In the genomic region with DNA sequence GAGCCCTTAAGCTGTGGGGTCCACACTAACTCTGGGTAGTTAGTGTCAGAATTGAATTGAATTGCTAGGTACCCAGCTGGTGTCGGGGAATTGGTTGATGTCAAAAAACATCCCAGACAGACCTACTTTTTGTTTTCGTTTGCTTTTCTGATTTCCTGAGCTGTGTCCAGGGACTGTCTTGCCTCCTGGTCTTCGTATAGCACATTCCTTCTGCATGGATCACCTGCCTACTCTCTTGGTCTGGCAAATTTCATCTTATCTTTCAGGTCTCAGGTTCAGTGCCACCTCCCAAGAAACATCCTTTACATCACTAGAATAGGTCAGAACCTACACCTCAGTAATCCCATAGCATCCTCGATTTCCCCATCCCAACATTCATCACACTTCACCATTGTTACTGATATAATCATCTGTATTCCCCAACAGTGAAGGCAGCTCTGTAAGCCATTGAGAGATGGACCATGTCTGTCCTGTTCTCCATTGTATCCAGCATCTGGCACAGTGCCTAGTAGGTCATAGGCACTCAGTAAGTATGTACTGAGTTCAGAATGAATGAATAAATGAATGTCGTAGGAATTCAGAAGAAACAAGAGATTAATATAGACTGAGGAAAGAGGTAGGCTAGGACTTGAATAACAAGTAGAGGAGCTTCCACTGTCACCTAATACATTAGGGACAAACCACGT, we compare ENCODE assay signal across 19 cellular contexts.
A peak's percentile ranks its signal among the peaks of the same experiment; 100 is the strongest.
DNase-seq lines count a peak whose midpoint lies in the region; ATAC-seq, FAIRE-seq and TF ChIP-seq lines count a peak whose summit lies in the region.
"Had no signal": no experiment of that assay in that cellular context is flagged by ENCODE, and none has a peak within 500 bp of the region (broad histone marks: within the 10 kb centered on the region; RNA-seq: fewer than 3 reads in every experiment).

No MANE protein-coding gene starts in this region.

- H3K9me1 ChIP-seq in K562 (ENCODE audit: control insufficient read depth, insufficient read depth, low read length) = no peaks in the 10 kb centered on the region

- no peak overlapping the region for H3K4me3 Mint-ChIP-seq in CD8-positive, alpha-beta memory T cell

- H4K20me1 ChIP-seq in K562 (replicated peaks; ENCODE audit: control insufficient read depth, insufficient read depth, low read length) = no peaks in the 10 kb centered on the region

- H2AK5ac ChIP-seq in trophoblast cell (ENCODE audit: low read length) = no peak overlapping the region

- H3K27ac ChIP-seq in K562 (ENCODE audit: extremely low read depth, low read depth, low read length) = no peak overlapping the region
- peak overlapping the region; percentile 19 for H3K27ac ChIP-seq in trophoblast cell (ENCODE audit: low read depth, low read length)
- no peak overlapping the region for H3K27ac ChIP-seq in CD8-positive, alpha-beta memory T cell (ENCODE audit: low read depth, low read length)
- H3K27ac ChIP-seq: HL-60 had no signal

- TF ChIP-seq CTCF in K562 (IDR thresholded peaks at IDR 0.05 in 2 of 3, conservative IDR thresholded peaks at IDR 0.05 in 1 of 3; ENCODE audit: insufficient read depth in 2 of 3, low read depth in 1 of 3, low read length in 3 of 3) = no peak

- POLR2A ChIA-PET in K562 (lab: Yijun Ruan, JAX) = interaction anchor here (0.6 kb wide), 2 partner anchors 259 to 456 kb away, joined by 3 read pairs; no protein-coding TSS in a partner anchor
- POLR2A ChIA-PET in CD8-positive, alpha-beta memory T cell (lab: Charles Lee) = no interaction called here

- H3K4me1 ChIP-seq in K562 (replicated peaks in 1 of 2; ENCODE audit: control insufficient read depth in 2 of 2, insufficient read depth in 2 of 2, low read length in 2 of 2) (peaks cover 0 to 3% of the 10 kb centered on the region in 2 experiments; a peak in 1 of 5 replicates), trophoblast cell (ENCODE audit: control insufficient read depth in 1 of 2, insufficient read depth in 2 of 2, low read length in 2 of 2) (peaks cover 0 to 4% of the 10 kb centered on the region in 2 experiments)
- H3K4me1 ChIP-seq in CD8-positive, alpha-beta memory T cell (ENCODE audit: insufficient read depth, low read length) = no peaks in the 10 kb centered on the region

- no peak overlapping the region for H3K18ac ChIP-seq in trophoblast cell (ENCODE audit: low read length)

- H2BK120ac ChIP-seq in trophoblast cell (ENCODE audit: insufficient read depth, low read length, poor library complexity) = no peak overlapping the region

- intact Hi-C loops in K562 (cut with micrococcal nuclease) = loop anchor here (10.0 kb wide), 1 partner anchor 185 kb away; no protein-coding TSS in a partner anchor

- H3K4me2 ChIP-seq in K562 (ENCODE audit: insufficient read depth, low read length) = no peak overlapping the region
- no peak overlapping the region for H3K4me2 ChIP-seq in trophoblast cell (ENCODE audit: low read length)

- WGBS in K562 (ENCODE audit: insufficient coverage, low coverage, missing lambda C conversion rate) = 0% methylated on average over 6 of the region's 6 CpGs
- 100% methylated on average over 1 of the region's 6 CpGs for WGBS in trophoblast cell (ENCODE audit: extremely low coverage, insufficient coverage, insufficient read length)

- H3K36me3 ChIP-seq in K562 (ENCODE audit: control insufficient read depth, insufficient read depth, low read length) = no peaks in the 10 kb centered on the region
- H3K36me3 ChIP-seq in trophoblast cell (ENCODE audit: control insufficient read depth in 1 of 2, insufficient read depth in 2 of 2, low read length in 2 of 2) = no peaks in the 10 kb centered on the region
- no peaks in the 10 kb centered on the region for H3K36me3 ChIP-seq in CD8-positive, alpha-beta memory T cell (ENCODE audit: insufficient read depth, low read length)

- H3K79me2 ChIP-seq in K562 (ENCODE audit: control insufficient read depth, insufficient read depth, low read length) (no peaks in the 10 kb centered on the region), trophoblast cell (ENCODE audit: control insufficient read depth, insufficient read depth, low read length, poor library complexity) (no peaks in the 10 kb centered on the region)

- no peaks in the 10 kb centered on the region for H3K36me3 Mint-ChIP-seq in CD8-positive, alpha-beta memory T cell

- no peak overlapping the region for H3K4me3 ChIP-seq in K562
- H3K4me3 ChIP-seq in trophoblast cell (ENCODE audit: low read depth, low read length) = no peak overlapping the region
- no peak overlapping the region for H3K4me3 ChIP-seq in CD8-positive, alpha-beta memory T cell (ENCODE audit: low read length)

- CTCF ChIA-PET in K562 (lab: Yijun Ruan, JAX; ENCODE audit: low intra/inter-chr PET ratio) = no interaction called here
- CTCF ChIA-PET in CD8-positive, alpha-beta memory T cell (lab: Charles Lee) = no interaction called here

- no peak for TF ChIP-seq EP300 in K562 (IDR thresholded peaks at IDR 0.05; ENCODE audit: low read length)

- no peak for TF ChIP-seq POLR2A in K562 (conservative IDR thresholded peaks at IDR 0.05)

- no peak overlapping the region for H2BK5ac ChIP-seq in trophoblast cell (ENCODE audit: low read depth, low read length, poor library complexity)

- no peak overlapping the region for H3K14ac ChIP-seq in trophoblast cell (ENCODE audit: low read length)

- no peak overlapping the region for H2BK12ac ChIP-seq in trophoblast cell (ENCODE audit: low read length)

- H3K27me3 Mint-ChIP-seq in CD8-positive, alpha-beta memory T cell = peaks cover 0 to 12% of the 10 kb centered on the region in 2 donors

- ATAC-seq in K562 (no peak), GM21528 (IDR thresholded peaks at IDR 0.05; ENCODE audit: low FRiP score, unreplicated experiment) (no peak), GM18511 (IDR thresholded peaks at IDR 0.05; ENCODE audit: unreplicated experiment) (no peak)

- H3K27ac Mint-ChIP-seq in CD8-positive, alpha-beta memory T cell = no peak overlapping the region

- no peak overlapping the region for H3K23ac ChIP-seq in trophoblast cell (ENCODE audit: low read length)

- H4K91ac ChIP-seq in trophoblast cell (ENCODE audit: low read depth, low read length) = no peak overlapping the region

- FAIRE-seq in K562 (lab: Jason Lieb, UNC) = no peak
- FAIRE-seq: G401.6, GM12891 had no signal

- H3K4ac ChIP-seq in trophoblast cell (ENCODE audit: low read depth, low read length) = no peak overlapping the region

- peak; percentile 82 for DNase-seq in Ammon's horn (ENCODE audit: low spot score)
- DNase-seq in K562 (ENCODE audit: extremely low read depth in 1 of 4, low spot score in 3 of 4) = no peak
- DNase-seq in hippocampal formation (lab: John Stamatoyannopoulos, UW) = peak; percentile 18 to 37
- DNase-seq in trophoblast cell = peak in 1 of 2 donors; percentile 27
- no peak for DNase-seq in CD8-positive, alpha-beta memory T cell
- DNase-seq: DMS79 treated with DMSO at 0.1 percent for 48 hours, GOT3, KG1, NCI-H1048, NCI-H146, NCI-H345, NCI-H526 treated with DMSO at 0.1 percent for 48 hours, OCI-M1, RPMI8226 had no signal

- no peak overlapping the region for H4K8ac ChIP-seq in trophoblast cell (ENCODE audit: low read depth, low read length)

- H3K9me3 ChIP-seq in K562 (replicated peaks; ENCODE audit: control insufficient read depth, insufficient read depth, low read depth, low read length) (no peaks in the 10 kb centered on the region), trophoblast cell (ENCODE audit: insufficient read depth, low read depth, low read length) (no peaks in the 10 kb centered on the region)
- no peaks in the 10 kb centered on the region for H3K9me3 ChIP-seq in CD8-positive, alpha-beta memory T cell (ENCODE audit: low read length)

- H3K79me1 ChIP-seq in trophoblast cell (ENCODE audit: low read length) = no peaks in the 10 kb centered on the region

- no peak for TF ChIP-seq RAD21 in K562 (CRISPR knock-in tag; conservative IDR thresholded peaks at IDR 0.05 in 1 of 2, IDR thresholded peaks at IDR 0.05 in 1 of 2)

- H3K9ac ChIP-seq in K562 (ENCODE audit: insufficient read depth in 1 of 2, low read depth in 2 of 2, low read length in 2 of 2) (no peak overlapping the region), trophoblast cell (ENCODE audit: low read length) (no peak overlapping the region)

- H3K27me3 ChIP-seq in K562 (ENCODE audit: control insufficient read depth in 2 of 2, insufficient read depth in 2 of 2, low read length in 2 of 2) = peaks cover 2 to 10% of the 10 kb centered on the region in 2 experiments; a peak in 3 of 5 replicates
- H3K27me3 ChIP-seq in trophoblast cell (ENCODE audit: insufficient read depth, low read length) = no peaks in the 10 kb centered on the region
- peaks cover 4% of the 10 kb centered on the region for H3K27me3 ChIP-seq in CD8-positive, alpha-beta memory T cell (ENCODE audit: insufficient read depth, low read length, poor library complexity, severe bottlenecking)

- in situ Hi-C loops in K562 (cut with MboI) = no loop called here

- no TSS peak for BruUV-seq in K562 (replicated peaks; lab: Mats Ljungman, UMichigan)

- no peaks in the 10 kb centered on the region for H3K4me1 Mint-ChIP-seq in CD8-positive, alpha-beta memory T cell

- no peaks in the 10 kb centered on the region for H3K9me3 Mint-ChIP-seq in CD8-positive, alpha-beta memory T cell

- no peak overlapping the region for H2AFZ ChIP-seq in K562 (ENCODE audit: low read depth, low read length)
- H2AFZ ChIP-seq in trophoblast cell (ENCODE audit: insufficient read depth, low read length, poor library complexity) = no peak overlapping the region

- H4K12ac ChIP-seq in trophoblast cell (ENCODE audit: low read depth, low read length) = no peak overlapping the region

TF ChIP-seq in K562, 482 proteins besides CTCF, POLR2A, EP300 and RAD21:
- peak; percentile 43 for TF ChIP-seq NFIC (IDR thresholded peaks at IDR 0.05)
- no peak for TF ChIP-seq SIX5 (IDR thresholded peaks at IDR 0.05; ENCODE audit: borderline replicate concordance in 1 of 2, insufficient read depth in 1 of 2, low read depth in 1 of 2, low read length in 2 of 2)
TF ChIP-seq in K562: peak in this region for 1.

Comparison
In these comparisons a context has a peak if more than half of its experiments do, and no peak if none do; other contexts are left out.
1. DNase-seq: peak in Ammon's horn (single experiment) and hippocampal formation (2 of 2); none in K562 (0 of 4) and CD8-positive, alpha-beta memory T cell (0 of 5).